Comparison of ENCODE assay signal across 10 cellular contexts in the genomic region with DNA sequence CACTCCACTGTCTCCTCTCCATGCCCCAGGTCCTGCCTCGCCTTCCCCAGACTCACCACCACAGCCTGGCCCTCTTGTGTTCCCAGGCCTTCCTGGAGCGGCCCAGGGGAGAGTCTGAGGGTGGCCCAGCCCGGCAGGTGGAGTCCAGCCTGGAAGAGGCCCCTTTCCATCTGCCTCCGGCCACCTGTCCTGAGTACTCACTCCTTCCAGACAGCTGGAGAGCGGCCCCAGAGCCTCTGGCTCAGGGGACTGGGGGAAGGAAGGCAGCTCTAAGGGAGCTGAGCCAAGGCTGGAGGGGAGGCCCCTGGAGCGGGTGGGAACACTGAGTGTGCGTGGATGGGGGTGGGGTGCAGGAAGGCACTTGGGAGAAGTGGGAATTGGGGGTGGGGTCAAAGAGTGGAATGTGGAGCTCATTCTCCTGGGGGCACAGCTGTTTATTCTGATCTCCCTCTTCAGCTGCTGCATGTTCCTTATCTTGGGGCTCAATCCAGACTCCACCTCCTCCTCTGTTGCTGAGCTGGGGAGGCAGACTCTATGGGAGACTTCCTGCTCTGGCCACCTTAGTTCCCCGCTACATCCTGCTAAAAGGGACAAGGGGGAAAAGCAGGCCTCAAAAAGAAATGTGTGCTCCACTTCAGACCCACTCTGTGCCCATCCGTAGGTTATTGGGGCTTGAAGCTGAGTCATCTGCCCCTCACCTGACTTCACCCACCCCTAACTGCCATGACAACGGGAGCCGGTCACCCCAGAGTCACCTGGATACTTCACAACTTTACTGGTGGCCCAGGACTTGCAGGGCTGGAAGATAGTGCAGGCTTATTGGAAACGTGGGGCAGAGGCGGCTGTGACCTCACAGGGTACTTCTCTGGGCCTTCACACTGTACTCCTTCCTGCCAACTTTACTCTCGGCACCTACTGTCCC. TPM values are rescaled to one million over a fixed set of nuclear protein-coding genes. Genes with fewer than 3 reads are reported as not detected.
DNase-seq lines count a peak whose midpoint lies in the region; FAIRE-seq and TF ChIP-seq lines count a peak whose summit lies in the region.
"Had no signal": no experiment of that assay in that cellular context is flagged by ENCODE, and none has a peak within 500 bp of the region (broad histone marks: within the 10 kb centered on the region; RNA-seq: fewer than 3 reads in every experiment).

No MANE protein-coding gene starts in this region.

- peaks cover 17% of the 10 kb centered on the region for H3K4me1 ChIP-seq in Caco-2

- no peaks in the 10 kb centered on the region for H3K9me3 Mint-ChIP-seq in Caco-2 (ENCODE audit: unreplicated experiment)
- no peaks in the 10 kb centered on the region for H3K9me3 Mint-ChIP-seq in neural crest cell

- H3K9me3 ChIP-seq in Caco-2, result no peaks in the 10 kb centered on the region

- intact Hi-C loops in Caco-2 (cut with micrococcal nuclease; ENCODE audit: unreplicated experiment), result no loop called here

- peak; percentile 32 to 58 for DNase-seq in Caco-2
- peak; percentile 68 to 76 for DNase-seq in SHP77 (lab: John Stamatoyannopoulos, UW)
- peak; percentile 10 for DNase-seq in cerebellar cortex (ENCODE audit: low spot score)
- DNase-seq in neural crest cell (ENCODE audit: low read depth, low spot score), result no peak
- DNase-seq in MV-4-11 (lab: John Stamatoyannopoulos, UW), result no peak
- no peak for DNase-seq in COLO829 (ENCODE audit: low spot score)
- no peak for DNase-seq in NCI-H1436 treated with DMSO at 0.1 percent for 48 hours (lab: John Stamatoyannopoulos, UW)
- no peak for DNase-seq in frontal cortex (ENCODE audit: low spot score in 2 of 2)
- DNase-seq: dermis blood vessel endothelial cell, NCI-H1092 treated with DMSO at 0.1 percent for 48 hours had no signal

- H3K27me3 Mint-ChIP-seq in Caco-2 (ENCODE audit: insufficient read depth, unreplicated experiment) (no peaks in the 10 kb centered on the region), neural crest cell (ENCODE audit: low read depth) (no peaks in the 10 kb centered on the region)

- no peak overlapping the region for H3K4me3 ChIP-seq in Caco-2 (ENCODE audit: low read depth, low read length)

- TF ChIP-seq CTCF in Caco-2 (IDR thresholded peaks at IDR 0.05; ENCODE audit: insufficient read depth in 1 of 2, low read depth in 1 of 2, low read length in 1 of 2, severe bottlenecking in 1 of 2, unreplicated experiment in 1 of 2) (no peak), neural crest cell (conservative IDR thresholded peaks at IDR 0.05) (no peak)

- FAIRE-seq in frontal cortex (lab: Jason Lieb, UNC), result no peak

- CTCF ChIA-PET in Caco-2 (lab: Charles Lee), result interaction anchor here (1.4 kb wide), 1 partner anchor 10 kb away, joined by 4 read pairs; no protein-coding TSS in a partner anchor

- peak overlapping the region; percentile 56 for H3K27ac Mint-ChIP-seq in Caco-2 (ENCODE audit: unreplicated experiment)
- peak overlapping the region; percentile 43 for H3K27ac Mint-ChIP-seq in neural crest cell (ENCODE audit: unreplicated experiment)

- H3K36me3 ChIP-seq in Caco-2 (ENCODE audit: control insufficient read depth, insufficient read depth, low read length), result no peaks in the 10 kb centered on the region

- H3K4me1 Mint-ChIP-seq in Caco-2 (ENCODE audit: low read depth, unreplicated experiment), result no peaks in the 10 kb centered on the region
- no peaks in the 10 kb centered on the region for H3K4me1 Mint-ChIP-seq in neural crest cell

- H3K36me3 Mint-ChIP-seq in Caco-2 (ENCODE audit: insufficient read depth, unreplicated experiment) (no peaks in the 10 kb centered on the region), neural crest cell (ENCODE audit: low read depth) (no peaks in the 10 kb centered on the region)

- H3K27me3 ChIP-seq in Caco-2 (replicated peaks; ENCODE audit: control insufficient read depth, insufficient read depth, low read length), result no peaks in the 10 kb centered on the region

- H3K4me3 Mint-ChIP-seq in Caco-2 (ENCODE audit: unreplicated experiment) (no peak overlapping the region), neural crest cell (no peak overlapping the region)

- no TSS peak for BruUV-seq in Caco-2 (replicated peaks; lab: Mats Ljungman, UMichigan)

- POLR2A ChIA-PET in Caco-2 (lab: Charles Lee), result no interaction called here

RNA-seq across cellular contexts. Expression of gene TAF8, which starts 19.5 kb away (rescaled TPM):
- total RNA-seq in Caco-2 (2022) (35.0 and 37.7 TPM in 2 replicates), neural crest cell (28.9 and 31.2 TPM in 2 replicates), frontal cortex (4.5 TPM)

Comparison
In these comparisons a context has a peak if more than half of its experiments do, and no peak if none do; other contexts are left out.
1. DNase-seq: peak in Caco-2 (2 of 2), SHP77 (2 of 2) and cerebellar cortex (single experiment); none in neural crest cell (single experiment), MV-4-11 (single experiment), COLO829 (single experiment), NCI-H1436 treated with DMSO at 0.1 percent for 48 hours (single experiment) and frontal cortex (0 of 2).